Comparison of ENCODE assay signal across 8 cellular contexts in genomic region chr11:128686745-128687177, GRCh38. TPM values are rescaled to one million over a fixed set of nuclear protein-coding genes. Genes with fewer than 3 reads are reported as not detected.
A peak's percentile ranks its signal among the peaks of the same experiment; 100 is the strongest.
DNase-seq lines count a peak whose midpoint lies in the region; ATAC-seq and TF ChIP-seq lines count a peak whose summit lies in the region.

No MANE protein-coding gene starts in this region.

- H3K27me3 ChIP-seq in CD4-positive, alpha-beta memory T cell (ENCODE audit: insufficient read depth, low read length) = peaks cover 16% of the 10 kb centered on the region
- peaks cover 13 to 28% of the 10 kb centered on the region in 2 donors for H3K27me3 ChIP-seq in right atrium auricular region

- H3K4me3 ChIP-seq in CD4-positive, alpha-beta memory T cell (ENCODE audit: low read length in 2 of 2) = peak overlapping the region; percentile 51 to 59
- H3K4me3 ChIP-seq in right atrium auricular region = peak overlapping the region; percentile 6 to 42

- CTCF ChIA-PET in CD4-positive, alpha-beta memory T cell (lab: Charles Lee; ENCODE audit: partially characterized antibody) = interaction anchor here (0.7 to 1.9 kb wide), 7 partner anchors 54 to 144 kb away, joined by 3 to 8 read pairs (median 5); no protein-coding TSS in a partner anchor

- no peaks in the 10 kb centered on the region for H3K9me3 Mint-ChIP-seq in CD4-positive, alpha-beta memory T cell

- peak overlapping the region; percentile 83 to 91 (median 86) for H3K4me3 Mint-ChIP-seq in CD4-positive, alpha-beta memory T cell

- H3K27ac ChIP-seq in CD4-positive, alpha-beta memory T cell (ENCODE audit: low read depth, low read length) = no peak overlapping the region
- H3K27ac ChIP-seq in right atrium auricular region = no peak overlapping the region

- H3K4me1 ChIP-seq in CD4-positive, alpha-beta memory T cell (ENCODE audit: insufficient read depth, low read length) = peaks cover 38% of the 10 kb centered on the region
- H3K4me1 ChIP-seq in right atrium auricular region = peaks cover 2 to 65% of the 10 kb centered on the region in 2 donors

- H3K4me1 Mint-ChIP-seq in CD4-positive, alpha-beta memory T cell = peaks cover 25 to 60% (median 40%) of the 10 kb centered on the region in 4 donors

- no peaks in the 10 kb centered on the region for H3K36me3 Mint-ChIP-seq in CD4-positive, alpha-beta memory T cell

- no peak for TF ChIP-seq CTCF in right atrium auricular region (IDR thresholded peaks at IDR 0.05)

- peak overlapping the region in 5 of 7 donors; percentile 31 to 70 (median 52) for H3K27ac Mint-ChIP-seq in CD4-positive, alpha-beta memory T cell

- DNase-seq in CD4-positive, alpha-beta memory T cell = peak; percentile 50 to 76 (median 56)
- DNase-seq in NCI-H128 (lab: John Stamatoyannopoulos, UW; ENCODE audit: unreplicated experiment) (peak; percentile 1), right atrium auricular region (ENCODE audit: low spot score) (no peak), cerebellar nuclear complex (lab: John Stamatoyannopoulos, UW) (no peak), dedifferentiated amniotic fluid mesenchymal stem cell (ENCODE audit: extremely low spot score) (no peak)
- peak; percentile 69 for DNase-seq in activated naive CD4-positive, alpha-beta T cell treated with Interleukin-2 at 50 U/mL for 16 hours
- DNase-seq in stimulated activated CD4-positive, alpha-beta T cell treated with anti-CD3 and anti-CD28 coated beads, Interleukin-12 subunit alpha, Interleukin-12 subunit beta, amount 100 ng/mL, for 4 hours = peak; percentile 56

- ATAC-seq in GM19467 (IDR thresholded peaks at IDR 0.05; ENCODE audit: unreplicated experiment) = peak; percentile 47

- no peaks in the 10 kb centered on the region for H3K9me3 ChIP-seq in CD4-positive, alpha-beta memory T cell (ENCODE audit: control insufficient read depth in 1 of 2, low read length in 2 of 2)
- H3K9me3 ChIP-seq in right atrium auricular region = no peaks in the 10 kb centered on the region

- POLR2A ChIA-PET in CD4-positive, alpha-beta memory T cell (lab: Charles Lee; ENCODE audit: partially characterized antibody) = interaction anchor here (0.7 to 2.0 kb wide), 17 partner anchors 9 to 397 kb away, joined by 3 to 17 read pairs (median 4); no protein-coding TSS in a partner anchor

- no peaks in the 10 kb centered on the region for H3K36me3 ChIP-seq in CD4-positive, alpha-beta memory T cell (ENCODE audit: insufficient read depth, low read length)
- H3K36me3 ChIP-seq in right atrium auricular region = no peaks in the 10 kb centered on the region

- H3K27me3 Mint-ChIP-seq in CD4-positive, alpha-beta memory T cell = peaks cover 6 to 19% of the 10 kb centered on the region in 2 donors

- intact Hi-C loops in CD4-positive, alpha-beta memory T cell (cut with micrococcal nuclease) = no loop called here

RNA-seq across cellular contexts. Expression of gene FLI1, which starts 7.1 kb away (rescaled TPM):
- total RNA-seq in CD4-positive, alpha-beta memory T cell = 100 to 1,000 TPM; 112 to 122 TPM
- polyA plus RNA-seq in CD4-positive, alpha-beta memory T cell = 10 to 100 TPM; 54.6 to 93.1 TPM
- 10 to 100 TPM; 12.3 to 25.2 TPM for total RNA-seq in right atrium auricular region

Comparison
In these comparisons a context has a peak if more than half of its experiments do, and no peak if none do; other contexts are left out.
1. DNase-seq: peak in CD4-positive, alpha-beta memory T cell (5 of 5), NCI-H128 (single experiment), activated naive CD4-positive, alpha-beta T cell treated with Interleukin-2 at 50 U/mL for 16 hours (single experiment) and stimulated activated CD4-positive, alpha-beta T cell treated with anti-CD3 and anti-CD28 coated beads, Interleukin-12 subunit alpha, Interleukin-12 subunit beta, amount 100 ng/mL, for 4 hours (single experiment); none in right atrium auricular region (single experiment), cerebellar nuclear complex (0 of 2) and dedifferentiated amniotic fluid mesenchymal stem cell (single experiment).
2. RNA of gene FLI1, which starts 7.1 kb away (total RNA-seq): 112 to 122 TPM in CD4-positive, alpha-beta memory T cell; 12.3 to 25.2 TPM in right atrium auricular region; every median in the first group is over 4 times any median in the second.